8 cellular contexts compared by ENCODE assay signal in genomic region chr3:71859128-71859519, GRCh38.
A peak's percentile ranks its signal among the peaks of the same experiment; 100 is the strongest.
DNase-seq lines count a peak whose midpoint lies in the region; ATAC-seq, FAIRE-seq and TF ChIP-seq lines count a peak whose summit lies in the region.

No MANE protein-coding gene starts in this region.

- H3K9me3 Mint-ChIP-seq in central memory CD8-positive, alpha-beta T cell: no peaks in the 10 kb centered on the region

- TF ChIP-seq RAD21 in A549 (conservative IDR thresholded peaks at IDR 0.05 in 1 of 2, IDR thresholded peaks at IDR 0.05 in 1 of 2): peak; percentile 56 to 64

- no peak for TF ChIP-seq POLR2A in A549 (IDR thresholded peaks at IDR 0.05; ENCODE audit: low read length)

- CTCF ChIA-PET in A549 (lab: Yijun Ruan, JAX): interaction anchor here (0.7 to 7.1 kb wide), 5 partner anchors 16 to 150 kb away, joined by 4 to 28 read pairs (median 5); no protein-coding TSS in a partner anchor

- H3K4me3 Mint-ChIP-seq in central memory CD8-positive, alpha-beta T cell: no peak overlapping the region

- POLR2A ChIA-PET in A549 (lab: Yijun Ruan, JAX): no interaction called here

- H3K36me3 Mint-ChIP-seq in central memory CD8-positive, alpha-beta T cell (ENCODE audit: insufficient read depth): peaks cover 1% of the 10 kb centered on the region

- TF ChIP-seq EP300 in A549 (IDR thresholded peaks at IDR 0.05): no peak

- 47% methylated on average over 3 of the region's 3 CpGs for WGBS in A549 (ENCODE audit: missing lambda C conversion rate)

- H3K36me3 ChIP-seq in mucosa of descending colon (ENCODE audit: low read depth) (no peaks in the 10 kb centered on the region), tibial artery (no peaks in the 10 kb centered on the region)

- peak; percentile 11 to 42 for DNase-seq in A549 (ENCODE audit: low read depth in 1 of 2, low spot score in 1 of 2)
- DNase-seq in GDM1 (lab: John Stamatoyannopoulos, UW): peak; percentile 47
- DNase-seq in NCI-H524 treated with DMSO at 0.1 percent for 48 hours (lab: John Stamatoyannopoulos, UW): peak; percentile 14
- peak in 1 of 2 donors; percentile 18 for DNase-seq in central memory CD8-positive, alpha-beta T cell (ENCODE audit: low spot score in 2 of 2)
- DNase-seq in mucosa of descending colon: peak in 1 of 3 donors; percentile 31
- no peak for DNase-seq in tibial artery
- DNase-seq in posterior cingulate gyrus: no peak

- H3K4me1 Mint-ChIP-seq in central memory CD8-positive, alpha-beta T cell: peaks cover 5% of the 10 kb centered on the region

- no peak for FAIRE-seq in A549 (lab: Jason Lieb, UNC)

- H3K4me1 ChIP-seq in A549 (no peaks in the 10 kb centered on the region), mucosa of descending colon (ENCODE audit: low read depth) (no peaks in the 10 kb centered on the region), tibial artery (no peaks in the 10 kb centered on the region)

- H3K9me3 ChIP-seq in A549 (peaks cover 10% of the 10 kb centered on the region), mucosa of descending colon (no peaks in the 10 kb centered on the region), tibial artery (peaks cover 0 to 5% (median 0%) of the 10 kb centered on the region in 3 donors)

- peaks cover 45% of the 10 kb centered on the region for H3K27me3 Mint-ChIP-seq in central memory CD8-positive, alpha-beta T cell

- H3K27ac ChIP-seq in A549 (no peak overlapping the region), tibial artery (no peak overlapping the region)

- no peak overlapping the region for H3K4me2 ChIP-seq in A549

- H3K27ac Mint-ChIP-seq in central memory CD8-positive, alpha-beta T cell (ENCODE audit: low read depth): no peak overlapping the region

- H3K4me3 ChIP-seq in A549: no peak overlapping the region
- no peak overlapping the region for H3K4me3 ChIP-seq in mucosa of descending colon
- H3K4me3 ChIP-seq in tibial artery: no peak overlapping the region

- ATAC-seq in A549 (peak; percentile 64 to 69; a peak in 3 of 6 replicates), mucosa of descending colon (peak; percentile 68), GM18498 (IDR thresholded peaks at IDR 0.05; ENCODE audit: unreplicated experiment) (no peak)
- ATAC-seq in central memory CD8-positive, alpha-beta T cell (replicated peaks; ENCODE audit: extremely low read depth, poor library complexity, severe bottlenecking): peak; percentile 68

- intact Hi-C loops in mucosa of descending colon (cut with DNase I, micrococcal nuclease): no loop called here
- intact Hi-C loops in tibial artery (cut with DNase I; ENCODE audit: low total_unique reads): no loop called here
- intact Hi-C loops in posterior cingulate gyrus (cut with DNase I): loop anchor here (5.0 kb wide), 1 partner anchor 137 kb away; no protein-coding TSS in a partner anchor

- peaks cover 0 to 31% of the 10 kb centered on the region in 2 donors for H3K27me3 ChIP-seq in tibial artery

- TF ChIP-seq CTCF in A549 (IDR thresholded peaks at IDR 0.05) (peak; percentile 40), mucosa of descending colon (IDR thresholded peaks at IDR 0.05) (no peak), tibial artery (IDR thresholded peaks at IDR 0.05) (no peak)

TF ChIP-seq in A549, 52 proteins besides CTCF, POLR2A, EP300 and RAD21:
- TF ChIP-seq HOXB5 (CRISPR knock-in tag; IDR thresholded peaks at IDR 0.05): no peak
- peak; percentile 40; the same call in 2 of the 3 replicates for TF ChIP-seq SMC3 (IDR thresholded peaks at IDR 0.05)
- no peak for TF ChIP-seq FOSB (CRISPR knock-in tag; IDR thresholded peaks at IDR 0.05)
- TF ChIP-seq KDM1A (IDR thresholded peaks at IDR 0.05; ENCODE audit: low read depth): no peak

Comparison
In these comparisons a context has a peak if more than half of its experiments do, and no peak if none do; other contexts are left out.
1. DNase-seq: peak in A549 (2 of 2), GDM1 (single experiment) and NCI-H524 treated with DMSO at 0.1 percent for 48 hours (single experiment); none in tibial artery (0 of 2) and posterior cingulate gyrus (0 of 10).